ENCODE assay signal across 12 cellular contexts in the genomic region with DNA sequence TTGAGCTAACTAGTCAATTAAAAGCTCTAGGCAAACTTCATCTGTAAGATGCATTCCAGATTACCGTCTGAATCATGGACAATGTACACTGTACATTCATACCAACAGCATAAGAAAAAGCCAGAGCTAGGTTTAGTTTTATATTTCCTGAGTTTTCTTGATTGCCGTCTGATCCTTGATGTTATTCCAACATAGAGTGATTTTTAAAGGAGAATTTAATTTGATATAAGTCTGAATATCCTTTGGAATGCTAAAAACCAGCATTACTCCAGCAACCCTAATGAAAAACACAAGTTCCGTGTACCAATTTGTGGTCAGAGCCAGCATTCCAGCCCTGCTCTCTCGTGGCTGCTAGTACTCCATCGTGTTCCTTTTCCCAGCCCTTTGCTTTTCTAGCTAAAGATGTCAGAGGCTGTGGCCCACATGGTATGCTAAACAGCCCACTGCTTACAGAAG.
A peak's percentile ranks its signal among the peaks of the same experiment; 100 is the strongest.
DNase-seq lines count a peak whose midpoint lies in the region; ATAC-seq and TF ChIP-seq lines count a peak whose summit lies in the region.
"Had no signal": no experiment of that assay in that cellular context is flagged by ENCODE, and none has a peak within 500 bp of the region (broad histone marks: within the 10 kb centered on the region; RNA-seq: fewer than 3 reads in every experiment).

No MANE protein-coding gene starts in this region.

- H3K9ac ChIP-seq in adipocyte (ENCODE audit: low read length) = peak overlapping the region; percentile 64

- peak overlapping the region; percentile 30 for H3K4me3 ChIP-seq in adipocyte (ENCODE audit: low read length)
- H3K4me3 ChIP-seq in foreskin fibroblast (ENCODE audit: low read depth in 1 of 2, low read length in 2 of 2) = no peak overlapping the region
- H3K4me3 ChIP-seq: left ventricle myocardium inferior, tibial nerve had no signal

- H3K9me3 ChIP-seq in adipocyte (ENCODE audit: control insufficient read depth, low read length) = no peaks in the 10 kb centered on the region
- H3K9me3 ChIP-seq: left ventricle myocardium inferior, tibial nerve had no signal

- H3K27me3 ChIP-seq in adipocyte (replicated peaks; ENCODE audit: control insufficient read depth, insufficient read depth, low read length) = no peaks in the 10 kb centered on the region
- H3K27me3 ChIP-seq: tibial nerve had no signal

- intact Hi-C loops in sciatic nerve (cut with DNase I) = loop anchor here (10.0 kb wide), 1 partner anchor 1459 kb away; no protein-coding TSS in a partner anchor

- DNase-seq in EH (ENCODE audit: low read depth) (peak; percentile 99), adipocyte (ENCODE audit: low read depth) (peak; percentile 95), foreskin fibroblast (peak; percentile 89 to 94), sciatic nerve (ENCODE audit: low spot score) (no peak), MV-4-11 (lab: John Stamatoyannopoulos, UW) (no peak), OCI-M2 (lab: John Stamatoyannopoulos, UW; ENCODE audit: unreplicated experiment) (no peak)
- DNase-seq in activated CD4-positive, alpha-beta T cell treated with anti-CD3 and anti-CD28 coated beads for 1 hour = no peak
- DNase-seq: anterior cingulate cortex, left ventricle myocardium inferior had no signal

- ATAC-seq in sciatic nerve (peak; percentile 73), GM18505 (IDR thresholded peaks at IDR 0.05; ENCODE audit: unreplicated experiment) (no peak)
- ATAC-seq: Panc1 had no signal

- no peak for TF ChIP-seq POLR2A in GM18505 (IDR thresholded peaks at IDR 0.05; ENCODE audit: borderline replicate concordance, extremely low read depth, insufficient read depth, insufficient read length)

- no peak for TF ChIP-seq CTCF in foreskin fibroblast (IDR thresholded peaks at IDR 0.05; ENCODE audit: low read depth, low read length)

- H3K36me3 ChIP-seq in adipocyte (ENCODE audit: control insufficient read depth, insufficient read depth, low read length, severe bottlenecking) = no peaks in the 10 kb centered on the region
- H3K36me3 ChIP-seq: left ventricle myocardium inferior, tibial nerve had no signal

- peaks cover 48% of the 10 kb centered on the region for H3K4me1 ChIP-seq in adipocyte (ENCODE audit: control insufficient read depth, insufficient read depth, low read length)
- H3K4me1 ChIP-seq: left ventricle myocardium inferior had no signal

Comparison
In these comparisons a context has a peak if more than half of its experiments do, and no peak if none do; other contexts are left out.
1. DNase-seq: peak in EH (single experiment), adipocyte (single experiment) and foreskin fibroblast (2 of 2); none in sciatic nerve (single experiment), MV-4-11 (single experiment), OCI-M2 (single experiment) and activated CD4-positive, alpha-beta T cell treated with anti-CD3 and anti-CD28 coated beads for 1 hour (single experiment).